In the genomic region with DNA sequence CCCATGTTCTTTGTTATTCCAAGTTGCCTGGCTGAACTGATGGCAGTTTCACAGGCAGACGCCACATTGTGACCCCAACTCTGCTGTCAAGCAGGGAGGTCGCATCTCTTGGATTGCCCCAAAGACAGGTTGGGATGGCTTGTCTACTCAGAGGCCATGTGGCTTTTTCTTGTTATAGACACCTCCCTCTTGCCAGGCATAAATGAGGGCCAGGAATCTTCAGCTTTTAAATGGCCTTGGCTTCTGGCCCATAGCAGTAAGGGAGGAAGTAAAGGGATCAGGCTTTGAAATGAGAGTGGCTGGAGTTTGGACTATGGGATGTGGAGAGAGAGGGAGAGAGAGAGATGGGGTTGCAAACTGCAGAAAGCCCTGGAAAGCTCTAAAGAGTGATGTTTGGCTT, we compare ENCODE assay signal across 27 cellular contexts.
"Had no signal": no experiment of that assay in that cellular context is flagged by ENCODE, and none has a peak within 500 bp of the region (broad histone marks: within the 10 kb centered on the region; RNA-seq: fewer than 3 reads in every experiment).

No MANE protein-coding gene starts in this region.

- DNase-seq: islet precursor cell; mesendoderm; naive B cell; natural killer cell; nephron progenitor cell; occipital lobe; psoas muscle; stimulated activated CD4-positive, alpha-beta T cell treated with anti-CD3 and anti-CD28 coated beads, Interleukin-12 subunit alpha, Interleukin-12 subunit beta, amount 100 ng/mL, for 4 hours; stimulated activated CD4-positive, alpha-beta T cell treated with anti-CD3 and anti-CD28 coated beads, Interleukin-15, amount 100 ng/mL, for 24 hours; stimulated activated CD4-positive, alpha-beta T cell treated with anti-CD3 and anti-CD28 coated beads, Interleukin-2, amount 100 ng/mL, for 24 hours; stimulated activated CD4-positive, alpha-beta T cell treated with anti-CD3 and anti-CD28 coated beads, Interleukin-4, amount 100 ng/mL, for 1 hour; stimulated activated naive B cell treated with anti-CD40 and anti-IgM and Interleukin-4, amounts not matched to agents 10 μg/mL and 1 μg/mL and 100 μg/mL, for 72 hours; stimulated activated naive CD8-positive, alpha-beta T cell treated with anti-CD3 and anti-CD28 coated beads, Interleukin-15, Interleukin-2, amounts not matched to agents 100 U/mL and 50 U/mL, for 24 hours; stomach; testis; thyroid gland; transverse colon; upper lobe of left lung had no signal

- H3K9me3 ChIP-seq: neutrophil, psoas muscle, testis, thyroid gland, transverse colon, upper lobe of left lung, vagina had no signal

- H3K27me3 ChIP-seq: testis, thyroid gland, transverse colon, upper lobe of left lung, vagina had no signal

- H3K27ac ChIP-seq: hepatocyte, neural progenitor cell, neutrophil, parathyroid adenoma, psoas muscle, skin epidermis, stomach, testis, thyroid gland, transverse colon, upper lobe of left lung, vagina had no signal

- ATAC-seq: left lobe of liver; natural killer cell; psoas muscle; sciatic nerve; stimulated activated naive B cell treated with anti-CD40 and anti-IgM and Interleukin-4, amounts not matched to agents 10 μg/mL and 1 μg/mL and 100 μg/mL, for 72 hours; stimulated activated naive CD8-positive, alpha-beta T cell treated with anti-CD3 and anti-CD28 coated beads, Interleukin-15, Interleukin-2, amounts not matched to agents 100 U/mL and 50 U/mL, for 24 hours had no signal

- H3K36me3 ChIP-seq: neural progenitor cell, neutrophil, stomach, thyroid gland, transverse colon, upper lobe of left lung, vagina had no signal

- H3K4me1 ChIP-seq: parathyroid adenoma, psoas muscle, stomach, testis, thyroid gland, transverse colon, upper lobe of left lung, vagina had no signal

- H3K4me3 ChIP-seq: hepatocyte, lung, neural progenitor cell, psoas muscle, skin epidermis, stomach, testis, thyroid gland, transverse colon, upper lobe of left lung, vagina had no signal
